1 cellular context compared by ENCODE assay signal in genomic region chr19:47379398-47379938, GRCh38.
TF ChIP-seq lines count a peak whose summit lies in the region.

No MANE protein-coding gene starts in this region.

TF ChIP-seq in HepG2, 621 proteins besides CTCF, POLR2A, EP300 and RAD21:
- TF ChIP-seq ZNF274 (CRISPR knock-in tag; IDR thresholded peaks at IDR 0.05) (0 out of 2 replicates have a peak, but pooled peaks have one; percentile 32), HNF1A (IDR thresholded peaks at IDR 0.05; ENCODE audit: low read depth) (no peak), HNF1A (CRISPR knock-in tag; IDR thresholded peaks at IDR 0.05; ENCODE audit: borderline replicate concordance) (no peak), HNRNPL (IDR thresholded peaks at IDR 0.05; ENCODE audit: low read depth, low read length) (0 out of 2 replicates have a peak, but pooled peaks have one; percentile 26), AGO2 (optimal IDR thresholded peaks at IDR 0.05; ENCODE audit: low read depth, low read length) (peak; percentile 25), RARG (CRISPR knock-in tag; IDR thresholded peaks at IDR 0.05; ENCODE audit: low read depth) (no peak), ARID2 (CRISPR knock-in tag; IDR thresholded peaks at IDR 0.05; ENCODE audit: borderline replicate concordance) (no peak), PITX1 (CRISPR knock-in tag; IDR thresholded peaks at IDR 0.05) (no peak), ZSCAN21 (CRISPR knock-in tag; IDR thresholded peaks at IDR 0.05; ENCODE audit: borderline replicate concordance) (no peak)
TF ChIP-seq in HepG2: peak in this region for 3.
